Comparison of ENCODE assay signal across 25 cellular contexts in genomic region chr1:111955755-111956154, GRCh38. TPM values are rescaled to one million over a fixed set of nuclear protein-coding genes. Genes with fewer than 3 reads are reported as not detected.
DNase-seq lines count a peak whose midpoint lies in the region; ATAC-seq and TF ChIP-seq lines count a peak whose summit lies in the region.
"Had no signal": no experiment of that assay in that cellular context is flagged by ENCODE, and none has a peak within 500 bp of the region (broad histone marks: within the 10 kb centered on the region; RNA-seq: fewer than 3 reads in every experiment).

No MANE protein-coding gene starts in this region.

- no peak overlapping the region for H3K23ac ChIP-seq in H9 (ENCODE audit: insufficient read length, low read depth, low read length)

- H2BK120ac ChIP-seq in H9 (ENCODE audit: low read depth, low read length, poor library complexity, severe bottlenecking): no peak overlapping the region

- H3K4me1 ChIP-seq in GM23248 (ENCODE audit: insufficient read depth) (no peaks in the 10 kb centered on the region), mucosa of descending colon (ENCODE audit: low read depth) (no peaks in the 10 kb centered on the region), gastrocnemius medialis (peaks cover 18 to 35% of the 10 kb centered on the region in 2 donors), H9 (ENCODE audit: insufficient read depth, low read length) (no peaks in the 10 kb centered on the region)
- H3K4me1 ChIP-seq: adrenal gland, parathyroid adenoma, SJCRH30 had no signal

- H3K27ac ChIP-seq in GM23248 (no peak overlapping the region), gastrocnemius medialis (no peak overlapping the region), H9 (ENCODE audit: insufficient read length, low read depth, low read length) (no peak overlapping the region)
- H3K27ac ChIP-seq: adrenal gland, parathyroid adenoma, SJCRH30, VCaP had no signal

- WGBS in GM23248 (ENCODE audit: low coverage in 1 of 2, low lambda C conversion rate in 2 of 2, missing lambda C conversion rate in 2 of 2), 2 experiments: 28 to 37% methylated on average over 6 of the region's 6 CpGs
- WGBS in H9 (ENCODE audit: extremely low coverage, insufficient read length, low lambda C conversion rate): no CpG with 5 or more reads among the region's 6 CpGs

- H2BK15ac ChIP-seq in H9 (ENCODE audit: low read depth, low read length): no peak overlapping the region

- TF ChIP-seq CTCF in AG10803 (conservative IDR thresholded peaks at IDR 0.05; ENCODE audit: low read length) (no peak), fibroblast of the aortic adventitia (IDR thresholded peaks at IDR 0.05; ENCODE audit: insufficient read depth, low read length) (no peak), mucosa of descending colon (IDR thresholded peaks at IDR 0.05) (no peak), gastrocnemius medialis (IDR thresholded peaks at IDR 0.05 in 4 of 5, conservative IDR thresholded peaks at IDR 0.05 in 1 of 5) (no peak), H9 (conservative IDR thresholded peaks at IDR 0.05) (no peak)

- H3K4me2 ChIP-seq in GM23248 (ENCODE audit: unreplicated experiment): no peak overlapping the region
- H3K4me2 ChIP-seq in H9 (ENCODE audit: insufficient read depth, insufficient read length, low read length): no peak overlapping the region

- no peak for TF ChIP-seq POLR2A in gastrocnemius medialis (IDR thresholded peaks at IDR 0.05)

- H3K4me3 Mint-ChIP-seq in H9: no peak overlapping the region
- H3K4me3 Mint-ChIP-seq: natural killer cell, T-helper 17 cell had no signal

- H3K79me2 ChIP-seq in GM23248 (ENCODE audit: insufficient read depth) (no peaks in the 10 kb centered on the region), H9 (ENCODE audit: insufficient read depth, low read length) (no peaks in the 10 kb centered on the region)
- H3K79me2 ChIP-seq: parathyroid adenoma had no signal

- no peaks in the 10 kb centered on the region for H3K9me2 ChIP-seq in GM23248 (ENCODE audit: insufficient read depth)

- H4K91ac ChIP-seq in H9 (ENCODE audit: insufficient read length, low read depth, low read length): no peak overlapping the region

- intact Hi-C loops in mucosa of descending colon (cut with DNase I, micrococcal nuclease) (no loop called here), gastrocnemius medialis (cut with DNase I; ENCODE audit: low total_unique reads) (no loop called here)

- no peak overlapping the region for H3T11ph ChIP-seq in H9 (ENCODE audit: low read length)

- DNase-seq in AG10803 (ENCODE audit: low read depth) (peak; percentile 45), GM23248 (peak; percentile 44), NCI-H82 (lab: John Stamatoyannopoulos, UW) (peak; percentile 70), fibroblast of the aortic adventitia (ENCODE audit: low read depth) (peak; percentile 2), AG20443 (ENCODE audit: low spot score) (no peak), mucosa of descending colon (no peak), gastrocnemius medialis (no peak), H9 (no peak)
- DNase-seq: activated gamma-delta T cell treated with Interleukin-2 at 50 U/mL for 16 hours; adrenal gland; cerebellar nuclear complex; effector CD8-positive, alpha-beta T cell; islet precursor cell; KG1; natural killer cell; NCI-H526; OCI-M1; SJCRH30; stimulated activated CD4-positive, alpha-beta T cell treated with anti-CD3 and anti-CD28 coated beads, Interleukin-2, amount 100 ng/mL, for 24 hours; stimulated activated naive CD8-positive, alpha-beta T cell treated with anti-CD3 and anti-CD28 coated beads, Interleukin-15, Interleukin-2, amounts not matched to agents 100 U/mL and 50 U/mL, for 24 hours; T-helper 17 cell; trophoblast cell had no signal

- no peaks in the 10 kb centered on the region; a peak in 1 of 5 replicates for H3K9me3 Mint-ChIP-seq in H9
- H3K9me3 Mint-ChIP-seq: natural killer cell had no signal

- H3K36me3 ChIP-seq in GM23248 (ENCODE audit: low read depth) (no peaks in the 10 kb centered on the region), mucosa of descending colon (ENCODE audit: low read depth) (no peaks in the 10 kb centered on the region), gastrocnemius medialis (no peaks in the 10 kb centered on the region)
- H3K36me3 ChIP-seq: adrenal gland, SJCRH30 had no signal

- no peak overlapping the region for H3K4ac ChIP-seq in H9 (ENCODE audit: low read depth, low read length)

- H3K4me3 ChIP-seq in AG10803 (ENCODE audit: low read length) (no peak overlapping the region), GM23248 (no peak overlapping the region), fibroblast of the aortic adventitia (ENCODE audit: low read depth, low read length) (no peak overlapping the region), mucosa of descending colon (no peak overlapping the region), gastrocnemius medialis (no peak overlapping the region)
- H3K4me3 ChIP-seq: adrenal gland, SJCRH30 had no signal

- in situ Hi-C loops in GM23248 (cut with MboI): no loop called here
- in situ Hi-C loops in gastrocnemius medialis (cut with MboI; ENCODE audit: low sequenced_read_pairs in 4 of 4): no loop called here

- no peak overlapping the region for H3K14ac ChIP-seq in H9 (ENCODE audit: insufficient read depth, low read length)

- H4K8ac ChIP-seq in H9 (replicated peaks; ENCODE audit: insufficient read length, low read depth, low read length): no peak overlapping the region

- H3K27me3 ChIP-seq in GM23248 (replicated peaks; ENCODE audit: insufficient read depth): no peaks in the 10 kb centered on the region
- no peaks in the 10 kb centered on the region for H3K27me3 ChIP-seq in gastrocnemius medialis
- H3K27me3 ChIP-seq in H9 (ENCODE audit: insufficient read depth, low read length): no peaks in the 10 kb centered on the region
- H3K27me3 ChIP-seq: adrenal gland, SJCRH30 had no signal

- H3K9me3 ChIP-seq in GM23248 (ENCODE audit: low read depth) (no peaks in the 10 kb centered on the region), mucosa of descending colon (no peaks in the 10 kb centered on the region), gastrocnemius medialis (no peaks in the 10 kb centered on the region), H9 (ENCODE audit: control insufficient read depth, low read depth, low read length) (no peaks in the 10 kb centered on the region)
- H3K9me3 ChIP-seq: adrenal gland, SJCRH30 had no signal

- H2BK5ac ChIP-seq in H9 (ENCODE audit: insufficient read length, low read length): no peak overlapping the region

- H3K9ac ChIP-seq in GM23248: no peak overlapping the region
- no peak overlapping the region for H3K9ac ChIP-seq in H9 (ENCODE audit: extremely low read depth, insufficient read length, low read length)
- H3K9ac ChIP-seq: parathyroid adenoma had no signal

- peaks cover 5% of the 10 kb centered on the region for H3K27me3 Mint-ChIP-seq in H9 (ENCODE audit: low read depth)

- ATAC-seq in mucosa of descending colon (no peak), gastrocnemius medialis (no peak)
- ATAC-seq: natural killer cell; stimulated activated naive CD8-positive, alpha-beta T cell treated with anti-CD3 and anti-CD28 coated beads, Interleukin-15, Interleukin-2, amounts not matched to agents 100 U/mL and 50 U/mL, for 24 hours; T-helper 17 cell had no signal

- no peaks in the 10 kb centered on the region for H4K20me1 ChIP-seq in GM23248 (ENCODE audit: insufficient read depth)
- no peaks in the 10 kb centered on the region for H4K20me1 ChIP-seq in H9 (ENCODE audit: control insufficient read depth, insufficient read depth, insufficient read length)

- no peaks in the 10 kb centered on the region for H3K23me2 ChIP-seq in H9 (ENCODE audit: insufficient read length, low read depth, low read length, poor library complexity, severe bottlenecking)

- H4K5ac ChIP-seq in H9 (ENCODE audit: insufficient read length, low read depth, low read length): no peak overlapping the region

- H3K56ac ChIP-seq in H9 (ENCODE audit: insufficient read length, low read depth, low read length): no peak overlapping the region

- H3K4me1 Mint-ChIP-seq in H9: peaks cover 0 to 3% of the 10 kb centered on the region in 2 experiments; a peak in 1 of 4 replicates
- H3K4me1 Mint-ChIP-seq: natural killer cell had no signal

- H2BK12ac ChIP-seq in H9 (ENCODE audit: insufficient read length, low read depth, low read length): no peak overlapping the region

- no peaks in the 10 kb centered on the region for H3F3A ChIP-seq in GM23248 (ENCODE audit: insufficient read depth)

- no peak overlapping the region for H2BK20ac ChIP-seq in H9 (ENCODE audit: low read depth, low read length, poor library complexity, severe bottlenecking)

- H2AK5ac ChIP-seq in H9 (ENCODE audit: insufficient read length, low read length): no peak overlapping the region

- H3K18ac ChIP-seq in H9 (ENCODE audit: insufficient read length, low read depth, low read length): no peak overlapping the region

- H2AFZ ChIP-seq in GM23248 (no peak overlapping the region), H9 (ENCODE audit: low read length) (no peak overlapping the region)
- H2AFZ ChIP-seq: parathyroid adenoma had no signal

- no peak overlapping the region for H3K27ac Mint-ChIP-seq in H9
- H3K27ac Mint-ChIP-seq: natural killer cell, T-helper 17 cell had no signal

- no peaks in the 10 kb centered on the region for H3K79me1 ChIP-seq in H9 (ENCODE audit: insufficient read depth, low read depth, low read length, poor library complexity, severe bottlenecking)

- no peaks in the 10 kb centered on the region for H3K36me3 Mint-ChIP-seq in H9 (ENCODE audit: insufficient read depth in 1 of 3, low read depth in 3 of 3)
- H3K36me3 Mint-ChIP-seq: natural killer cell had no signal

RNA-seq across cellular contexts. Expression of gene KCND3, which starts 33.7 kb away (rescaled TPM):
- 0.13 and 0.22 TPM in 2 replicates for total RNA-seq in GM23248 (2014; rRNA removed; shearing (Covaris generic))
- polyA plus RNA-seq in GM23248 (2016; fragmentation: Nextera tagmentation; extraction: Ambion mirVana): 0.04 and 0.08 TPM in 2 replicates
- 0.09 and 5.2 TPM in 2 replicates for total RNA-seq in fibroblast of the aortic adventitia (ENCODE audit: low replicate concordance)
- total RNA-seq in mucosa of descending colon: 10 to 100 TPM in 1 of 3 donors, 1 to 10 TPM in 2; 1.2 to 10.3 (median 5.5) TPM
- 1 to 10 TPM; 1.2 to 2.6 (median 1.5) TPM for total RNA-seq in gastrocnemius medialis
- 0.15 TPM in 2 replicates for total RNA-seq in H9 (2021)
- total RNA-seq: HT-29 had no signal

Comparison
In these comparisons a context has a peak if more than half of its experiments do, and no peak if none do; other contexts are left out.
1. DNase-seq: peak in AG10803 (single experiment), GM23248 (single experiment), NCI-H82 (single experiment) and fibroblast of the aortic adventitia (single experiment); none in AG20443 (single experiment), mucosa of descending colon (0 of 3), gastrocnemius medialis (0 of 2) and H9 (single experiment).